8 cellular contexts compared by ENCODE assay signal in the genomic region with DNA sequence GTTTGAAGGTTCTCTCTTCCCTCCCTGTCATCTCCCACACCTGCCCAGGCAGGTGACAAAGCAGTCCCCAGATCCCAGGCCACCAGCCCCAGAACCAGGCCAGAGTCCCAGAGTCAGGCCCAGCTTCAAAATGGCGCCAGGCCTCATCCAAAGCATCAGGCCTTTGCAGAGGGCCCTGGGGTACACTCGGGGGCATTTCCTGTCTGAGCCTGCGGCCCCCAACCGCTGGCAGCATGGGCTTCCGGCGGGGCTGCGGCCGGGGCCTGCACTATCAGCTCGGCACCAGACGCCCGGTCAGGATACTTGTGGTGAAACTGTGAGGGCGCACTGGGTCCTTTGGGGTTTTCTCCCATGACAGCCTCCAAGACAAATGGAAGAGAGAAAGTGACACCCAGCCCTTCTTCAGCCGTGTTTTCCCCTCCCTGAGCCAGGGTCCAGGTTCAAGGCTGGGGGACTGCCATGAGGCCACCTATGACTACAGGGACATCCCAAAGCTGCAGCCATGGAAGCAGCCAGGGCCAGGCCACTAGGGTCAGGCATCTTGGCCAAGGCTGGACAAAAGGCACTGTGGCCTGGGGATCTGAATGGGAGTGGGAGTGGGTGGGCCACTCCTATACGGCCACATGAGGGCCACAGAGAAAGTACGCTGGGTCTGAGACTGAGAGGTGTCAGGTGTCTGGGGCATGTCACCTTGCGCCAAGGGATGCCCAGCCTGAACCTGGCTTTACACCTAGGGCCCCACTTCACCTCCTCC. TPM values are rescaled to one million over a fixed set of nuclear protein-coding genes. Genes with fewer than 3 reads are reported as not detected.
DNase-seq lines count a peak whose midpoint lies in the region; ATAC-seq and TF ChIP-seq lines count a peak whose summit lies in the region.

No MANE protein-coding gene starts in this region.

- no peak for ATAC-seq in GM21515 (IDR thresholded peaks at IDR 0.05; ENCODE audit: unreplicated experiment)
- no peak for ATAC-seq in GM19397 (IDR thresholded peaks at IDR 0.05; ENCODE audit: unreplicated experiment)

- H3K4me1 Mint-ChIP-seq in CD14-positive monocyte (peaks cover 24% of the 10 kb centered on the region), nephron progenitor cell (peaks cover 43% of the 10 kb centered on the region)

- H3K27me3 Mint-ChIP-seq in CD14-positive monocyte (ENCODE audit: low read depth in 3 of 3): peaks cover 0 to 2% (median 1%) of the 10 kb centered on the region in 3 donors
- peaks cover 4% of the 10 kb centered on the region for H3K27me3 Mint-ChIP-seq in nephron progenitor cell (ENCODE audit: low read depth, poor library complexity)

- H3K36me3 Mint-ChIP-seq in CD14-positive monocyte (peaks cover 31% of the 10 kb centered on the region in 2 donors), nephron progenitor cell (ENCODE audit: low read depth) (peaks cover 26% of the 10 kb centered on the region)

- in situ Hi-C loops in KBM-7 (cut with MboI; ENCODE audit: low pct_unique_long_range_greater_than_20kb, low sequenced_read_pairs): no loop called here

- H3K27ac ChIP-seq in caudate nucleus (ENCODE audit: low read depth, low read length): peak overlapping the region; percentile 92

- DNase-seq in CD14-positive monocyte (ENCODE audit: low spot score) (no peak), KBM-7 (peak; percentile 86), caudate nucleus (lab: John Stamatoyannopoulos, UW) (peak in 3 of 61 donors; percentile 19 to 27 (median 24)), nephron progenitor cell (no peak), HEK293T (ENCODE audit: extremely low spot score) (no peak), middle frontal gyrus (ENCODE audit: extremely low spot score, low spot score) (no peak)

- CTCF ChIA-PET in HEK293T (lab: Yijun Ruan, JAX): interaction anchor here (1.5 kb wide), 1 partner anchor 259 kb away, joined by 3 read pairs; no protein-coding TSS in a partner anchor

- TF ChIP-seq CTCF in CD14-positive monocyte (IDR thresholded peaks at IDR 0.05): no peak
- no peak for TF ChIP-seq CTCF in nephron progenitor cell (IDR thresholded peaks at IDR 0.05)

- H3K4me3 Mint-ChIP-seq in CD14-positive monocyte (peak overlapping the region in 1 of 2 donors; percentile 48), nephron progenitor cell (peak overlapping the region; percentile 28)

- POLR2A ChIA-PET in HEK293T (lab: Yijun Ruan, JAX): no interaction called here

- intact Hi-C loops in CD14-positive monocyte (cut with micrococcal nuclease): loop anchor here (5.0 to 10.0 kb wide), 6 partner anchors 36 to 542 kb away; a partner anchor contains a TSS

- H3K27ac Mint-ChIP-seq in CD14-positive monocyte (peak overlapping the region in 6 of 7 donors; percentile 50 to 96 (median 84)), nephron progenitor cell (no peak overlapping the region)

- H3K9me3 Mint-ChIP-seq in CD14-positive monocyte (peaks cover 0 to 3% (median 0%) of the 10 kb centered on the region in 7 donors), nephron progenitor cell (no peaks in the 10 kb centered on the region)

TF ChIP-seq in HEK293T, 16 proteins besides CTCF, POLR2A, EP300 and RAD21:
- TF ChIP-seq NFRKB (IDR thresholded peaks at IDR 0.05): no peak
- TF ChIP-seq CTBP1 (IDR thresholded peaks at IDR 0.05; ENCODE audit: borderline replicate concordance): no peak
- no peak for TF ChIP-seq ZNF384 (IDR thresholded peaks at IDR 0.05)
- no peak for TF ChIP-seq FOXA1 (IDR thresholded peaks at IDR 0.05)
- no peak for TF ChIP-seq BHLHE40 (IDR thresholded peaks at IDR 0.05; ENCODE audit: borderline replicate concordance)
- TF ChIP-seq ELF4 (IDR thresholded peaks at IDR 0.05): no peak
- no peak for TF ChIP-seq FOXM1 (IDR thresholded peaks at IDR 0.05; ENCODE audit: borderline replicate concordance)
- TF ChIP-seq SP1 (IDR thresholded peaks at IDR 0.05): no peak
- no peak for TF ChIP-seq FOXK2 (IDR thresholded peaks at IDR 0.05)
- no peak for TF ChIP-seq SUZ12 (IDR thresholded peaks at IDR 0.05)
- no peak for TF ChIP-seq HDGF (IDR thresholded peaks at IDR 0.05; ENCODE audit: borderline replicate concordance)
- no peak for TF ChIP-seq TARDBP (IDR thresholded peaks at IDR 0.05)
- TF ChIP-seq ARNT (IDR thresholded peaks at IDR 0.05): no peak

RNA-seq across cellular contexts. Expression of a gene that starts 33.9 kb away (rescaled TPM):
- polyA plus RNA-seq in CD14-positive monocyte: 100 to 1,000 TPM; 354 to 375 TPM
